ENCODE assay signal across 1 cellular context in the genomic region with DNA sequence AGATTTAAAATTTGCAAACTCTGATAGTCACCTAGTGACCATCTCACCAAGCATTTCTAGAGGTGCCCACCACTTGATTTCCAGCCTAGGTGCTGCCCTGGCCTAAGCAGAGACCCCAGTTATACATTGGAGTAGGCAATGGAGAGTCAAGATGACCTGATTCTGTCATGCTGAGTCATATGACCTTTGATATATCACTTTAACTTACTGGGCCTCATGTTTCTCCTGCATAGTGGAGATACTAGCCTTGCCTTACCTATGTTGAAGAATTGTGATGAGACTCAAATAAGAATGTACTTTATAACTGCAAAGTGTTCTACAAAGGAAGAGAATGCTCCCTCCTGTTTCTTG.
TF ChIP-seq lines count a peak whose summit lies in the region.

No MANE protein-coding gene starts in this region.

TF ChIP-seq in HCT116, 20 proteins besides CTCF, POLR2A, EP300 and RAD21 (continued from another document):
- TF ChIP-seq, protein P1, sequence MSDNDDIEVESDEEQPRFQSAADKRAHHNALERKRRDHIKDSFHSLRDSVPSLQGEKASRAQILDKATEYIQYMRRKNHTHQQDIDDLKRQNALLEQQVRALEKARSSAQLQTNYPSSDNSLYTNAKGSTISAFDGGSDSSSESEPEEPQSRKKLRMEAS (IDR thresholded peaks at IDR 0.05), result no peak
- TF ChIP-seq CBX3 (IDR thresholded peaks at IDR 0.05; ENCODE audit: low read depth) (no peak), EZH2phosphoT487 (IDR thresholded peaks at IDR 0.05; ENCODE audit: borderline replicate concordance) (no peak), JUND (IDR thresholded peaks at IDR 0.05) (no peak)
